Comparison of ENCODE assay signal across 18 cellular contexts in genomic region chr12:47033797-47034555, GRCh38. TPM values are rescaled to one million over a fixed set of nuclear protein-coding genes. Genes with fewer than 3 reads are reported as not detected.
DNase-seq lines count a peak whose midpoint lies in the region; ATAC-seq and TF ChIP-seq lines count a peak whose summit lies in the region.
"Had no signal": no experiment of that assay in that cellular context is flagged by ENCODE, and none has a peak within 500 bp of the region (broad histone marks: within the 10 kb centered on the region; RNA-seq: fewer than 3 reads in every experiment).

No MANE protein-coding gene starts in this region.

- H3K9me3 ChIP-seq in MG63: no peaks in the 10 kb centered on the region
- H3K9me3 ChIP-seq: body of pancreas, esophagus muscularis mucosa, heart left ventricle, suprapubic skin had no signal

- H3K4me1 ChIP-seq in foreskin keratinocyte: peaks cover 13% of the 10 kb centered on the region
- H3K4me1 ChIP-seq: neural progenitor cell had no signal

- no peaks in the 10 kb centered on the region for H3K36me3 Mint-ChIP-seq in stimulated activated naive CD8-positive, alpha-beta T cell treated with anti-CD3 and anti-CD28 coated beads, Interleukin-15, Interleukin-2, amounts not matched to agents 100 ng/mL and 50 ng/mL, for 24 hours (ENCODE audit: low read depth)
- no peaks in the 10 kb centered on the region for H3K36me3 Mint-ChIP-seq in type B pancreatic cell
- H3K36me3 Mint-ChIP-seq: mesothelial cell of epicardium, neural progenitor cell had no signal

- H3K36me3 ChIP-seq in MG63: no peaks in the 10 kb centered on the region
- H3K36me3 ChIP-seq: esophagus muscularis mucosa, heart left ventricle, neural progenitor cell, suprapubic skin had no signal

- H3K9me3 Mint-ChIP-seq in stimulated activated naive CD8-positive, alpha-beta T cell treated with anti-CD3 and anti-CD28 coated beads, Interleukin-15, Interleukin-2, amounts not matched to agents 100 ng/mL and 50 ng/mL, for 24 hours: no peaks in the 10 kb centered on the region
- H3K9me3 Mint-ChIP-seq in stimulated activated naive CD8-positive, alpha-beta T cell treated with anti-CD3 and anti-CD28 coated beads, Interleukin-15, amount 100 ng/mL, for 72 hours: no peaks in the 10 kb centered on the region
- H3K9me3 Mint-ChIP-seq in type B pancreatic cell: peaks cover 5% of the 10 kb centered on the region
- H3K9me3 Mint-ChIP-seq: activated T-helper 2 cell treated with anti-CD3 and anti-CD28 coated beads, Interferon-gamma antibody, Interleukin-2, Interleukin-4, amounts not matched to agents 10 μg/mL and 5 μg/mL and 100 μg/mL, durations not matched to agents 14 hours and 24 hours and 36 hours; neural progenitor cell had no signal

- H3K27ac Mint-ChIP-seq in stimulated activated naive CD8-positive, alpha-beta T cell treated with anti-CD3 and anti-CD28 coated beads, Interleukin-15, Interleukin-2, amounts not matched to agents 100 ng/mL and 50 ng/mL, for 24 hours: peak overlapping the region; percentile 14
- peak overlapping the region in 1 of 2 donors; percentile 49 for H3K27ac Mint-ChIP-seq in stimulated activated naive CD8-positive, alpha-beta T cell treated with anti-CD3 and anti-CD28 coated beads, Interleukin-15, amount 100 ng/mL, for 72 hours
- no peak overlapping the region for H3K27ac Mint-ChIP-seq in type B pancreatic cell
- H3K27ac Mint-ChIP-seq: activated T-helper 2 cell treated with anti-CD3 and anti-CD28 coated beads, Interferon-gamma antibody, Interleukin-2, Interleukin-4, amounts not matched to agents 10 μg/mL and 5 μg/mL and 100 μg/mL, durations not matched to agents 14 hours and 24 hours and 36 hours; mesothelial cell of epicardium; neural progenitor cell had no signal

- no peaks in the 10 kb centered on the region for H3K27me3 Mint-ChIP-seq in stimulated activated naive CD8-positive, alpha-beta T cell treated with anti-CD3 and anti-CD28 coated beads, Interleukin-15, Interleukin-2, amounts not matched to agents 100 ng/mL and 50 ng/mL, for 24 hours
- H3K27me3 Mint-ChIP-seq in stimulated activated naive CD8-positive, alpha-beta T cell treated with anti-CD3 and anti-CD28 coated beads, Interleukin-15, amount 100 ng/mL, for 72 hours: no peaks in the 10 kb centered on the region
- H3K27me3 Mint-ChIP-seq in type B pancreatic cell: no peaks in the 10 kb centered on the region

- TF ChIP-seq CTCF in foreskin keratinocyte (conservative IDR thresholded peaks at IDR 0.05) (no peak), type B pancreatic cell (conservative IDR thresholded peaks at IDR 0.05) (no peak)

- no peak overlapping the region for H3K4me3 ChIP-seq in MG63
- H3K4me3 ChIP-seq: body of pancreas, esophagus muscularis mucosa, heart left ventricle, neural progenitor cell, suprapubic skin had no signal

- peak overlapping the region; percentile 68 for H3K27ac ChIP-seq in foreskin keratinocyte
- H3K27ac ChIP-seq: body of pancreas, esophagus muscularis mucosa, neural progenitor cell, suprapubic skin had no signal

- no peak for ATAC-seq in stimulated activated naive CD8-positive, alpha-beta T cell treated with anti-CD3 and anti-CD28 coated beads, Interleukin-15, amount 100 ng/mL, for 72 hours
- ATAC-seq in SK-N-SH treated with all-trans-retinoic acid at 6 μM for 48 hours (peak; percentile 33; the same call in 2 of the 3 replicates), foreskin keratinocyte (peak; percentile 80)

- H3K27me3 ChIP-seq in foreskin keratinocyte (no peaks in the 10 kb centered on the region), MG63 (no peaks in the 10 kb centered on the region)
- H3K27me3 ChIP-seq: body of pancreas, esophagus muscularis mucosa, heart left ventricle, neural progenitor cell, suprapubic skin had no signal

- H3K4me3 Mint-ChIP-seq in stimulated activated naive CD8-positive, alpha-beta T cell treated with anti-CD3 and anti-CD28 coated beads, Interleukin-15, Interleukin-2, amounts not matched to agents 100 ng/mL and 50 ng/mL, for 24 hours: no peak overlapping the region
- H3K4me3 Mint-ChIP-seq in stimulated activated naive CD8-positive, alpha-beta T cell treated with anti-CD3 and anti-CD28 coated beads, Interleukin-15, amount 100 ng/mL, for 72 hours: no peak overlapping the region
- peak overlapping the region; percentile 23 for H3K4me3 Mint-ChIP-seq in type B pancreatic cell
- H3K4me3 Mint-ChIP-seq: mesothelial cell of epicardium, neural progenitor cell had no signal

- DNase-seq in stimulated activated naive CD8-positive, alpha-beta T cell treated with anti-CD3 and anti-CD28 coated beads, Interleukin-15, amount 100 ng/mL, for 72 hours: no peak
- peak; percentile 68 to 84 for DNase-seq in foreskin keratinocyte
- no peak for DNase-seq in type B pancreatic cell (ENCODE audit: extremely low spot score, unreplicated experiment)
- DNase-seq in ureter (ENCODE audit: low spot score): no peak
- DNase-seq in DMS79 (lab: John Stamatoyannopoulos, UW): no peak
- DNase-seq in MG63: no peak
- DNase-seq: heart left ventricle, NCI-H1092 treated with DMSO at 0.1 percent for 48 hours, retina, SW 1271 had no signal

- peaks cover 49% of the 10 kb centered on the region for H3K4me1 Mint-ChIP-seq in stimulated activated naive CD8-positive, alpha-beta T cell treated with anti-CD3 and anti-CD28 coated beads, Interleukin-15, Interleukin-2, amounts not matched to agents 100 ng/mL and 50 ng/mL, for 24 hours (ENCODE audit: low read depth)
- peaks cover 54% of the 10 kb centered on the region for H3K4me1 Mint-ChIP-seq in stimulated activated naive CD8-positive, alpha-beta T cell treated with anti-CD3 and anti-CD28 coated beads, Interleukin-15, amount 100 ng/mL, for 72 hours
- peaks cover 27% of the 10 kb centered on the region for H3K4me1 Mint-ChIP-seq in type B pancreatic cell (ENCODE audit: unreplicated experiment)
- H3K4me1 Mint-ChIP-seq: neural progenitor cell had no signal

TF ChIP-seq in SK-N-SH treated with all-trans-retinoic acid at 6 μM for 48 hours, 23 proteins besides CTCF, POLR2A, EP300 and RAD21 (continues in another document):
- TF ChIP-seq TCF4 (CRISPR knock-in tag; IDR thresholded peaks at IDR 0.05; ENCODE audit: borderline replicate concordance) (no peak), TSHZ2 (CRISPR knock-in tag; IDR thresholded peaks at IDR 0.05) (no peak), GLIS3 (CRISPR knock-in tag; IDR thresholded peaks at IDR 0.05) (no peak), OSR1 (CRISPR knock-in tag; IDR thresholded peaks at IDR 0.05) (no peak), ZC3H10 (CRISPR knock-in tag; IDR thresholded peaks at IDR 0.05) (no peak), PATZ1 (CRISPR knock-in tag; IDR thresholded peaks at IDR 0.05; ENCODE audit: borderline replicate concordance) (no peak), ZNF70 (CRISPR knock-in tag; IDR thresholded peaks at IDR 0.05) (no peak)

RNA-seq across cellular contexts. Expression of gene PCED1B, which starts 45.4 kb away (rescaled TPM):
- total RNA-seq in foreskin keratinocyte: 3.4 and 4.8 TPM in 2 replicates
- 6.0 and 7.1 TPM in 2 replicates for polyA plus RNA-seq in foreskin keratinocyte
- 0.41 and 0.55 TPM in 2 replicates for total RNA-seq in type B pancreatic cell (ENCODE audit: low replicate concordance)
- 22.1 TPM for total RNA-seq in ureter
- total RNA-seq in MG63 (2014; rRNA removed; shearing (Covaris generic); ENCODE audit: low replicate concordance): not detected in 2 replicates

RNA-seq across cellular contexts. Expression of gene AMIGO2, which starts 45.8 kb away (rescaled TPM):
- 68.7 and 92.9 TPM in 2 replicates for total RNA-seq in foreskin keratinocyte
- polyA plus RNA-seq in foreskin keratinocyte: 42.7 and 48.4 TPM in 2 replicates
- 4.8 and 9.3 TPM in 2 replicates for total RNA-seq in type B pancreatic cell (ENCODE audit: low replicate concordance)
- 61.7 TPM for total RNA-seq in ureter
- total RNA-seq in MG63 (2014; rRNA removed; shearing (Covaris generic); ENCODE audit: low replicate concordance): 6.3 and 10.5 TPM in 2 replicates

Comparison
In these comparisons a context has a peak if more than half of its experiments do, and no peak if none do; other contexts are left out.
1. DNase-seq: peak in foreskin keratinocyte (2 of 2); none in stimulated activated naive CD8-positive, alpha-beta T cell treated with anti-CD3 and anti-CD28 coated beads, Interleukin-15, amount 100 ng/mL, for 72 hours (0 of 2), type B pancreatic cell (single experiment), ureter (single experiment), DMS79 (single experiment) and MG63 (single experiment).